Comparison of ENCODE assay signal across 8 cellular contexts in genomic region chr5:154202379-154203260, GRCh38. TPM values are rescaled to one million over a fixed set of nuclear protein-coding genes. Genes with fewer than 3 reads are reported as not detected.
A peak's percentile ranks its signal among the peaks of the same experiment; 100 is the strongest.
DNase-seq lines count a peak whose midpoint lies in the region; ATAC-seq and TF ChIP-seq lines count a peak whose summit lies in the region.

No MANE protein-coding gene starts in this region.

- in situ Hi-C loops in transverse colon (cut with MboI; ENCODE audit: low pct_ligation_motif_present in 1 of 4, low pct_unique_long_range_greater_than_20kb in 1 of 4, low sequenced_read_pairs in 3 of 4), result no loop called here

- CTCF ChIA-PET in PC-9 (lab: Charles Lee), result no interaction called here

- H3K27ac ChIP-seq in PC-9 (no peak overlapping the region), transverse colon (peak overlapping the region in 2 of 4 donors; percentile 21)

- H3K4me2 ChIP-seq in PC-9, result no peak overlapping the region

- no TSS peak for BruUV-seq in PC-9 (replicated peaks; lab: Mats Ljungman, UMichigan)

- H3K79me2 ChIP-seq in PC-9 (ENCODE audit: low read depth), result peaks cover 81% of the 10 kb centered on the region

- H3K9me2 ChIP-seq in PC-9 (ENCODE audit: insufficient read depth), result no peaks in the 10 kb centered on the region

- peaks cover 22% of the 10 kb centered on the region for H3F3A ChIP-seq in PC-9 (ENCODE audit: insufficient read depth, low read depth)

- H2AFZ ChIP-seq in PC-9, result no peak overlapping the region

- no peak for TF ChIP-seq EP300 in transverse colon (IDR thresholded peaks at IDR 0.05; ENCODE audit: low read depth)

- H3K4me3 ChIP-seq in PC-9 (no peak overlapping the region), transverse colon (no peak overlapping the region)

- H3K27me3 Mint-ChIP-seq in type B pancreatic cell, result peaks cover 23% of the 10 kb centered on the region

- intact Hi-C loops in PC-9 (cut with micrococcal nuclease; ENCODE audit: unreplicated experiment) (no loop called here), transverse colon (cut with DNase I; ENCODE audit: low total_unique reads) (no loop called here)

- peaks cover 12% of the 10 kb centered on the region for H3K36me3 ChIP-seq in PC-9 (ENCODE audit: low read depth)
- no peaks in the 10 kb centered on the region for H3K36me3 ChIP-seq in transverse colon

- POLR2A ChIA-PET in PC-9 (lab: Charles Lee; ENCODE audit: unreplicated experiment), result no interaction called here

- no peaks in the 10 kb centered on the region for H3K36me3 Mint-ChIP-seq in type B pancreatic cell

- H3K9me3 ChIP-seq in PC-9 (ENCODE audit: insufficient read depth, low read depth), result no peaks in the 10 kb centered on the region
- H3K9me3 ChIP-seq in transverse colon, result no peaks in the 10 kb centered on the region

- H3K27me3 ChIP-seq in PC-9 (ENCODE audit: insufficient read depth, low read depth) (no peaks in the 10 kb centered on the region), transverse colon (no peaks in the 10 kb centered on the region)

- H3K4me1 Mint-ChIP-seq in type B pancreatic cell (ENCODE audit: unreplicated experiment), result peaks cover 26% of the 10 kb centered on the region

- no peaks in the 10 kb centered on the region for H3K9me3 Mint-ChIP-seq in type B pancreatic cell

- TF ChIP-seq CTCF in PC-9 (conservative IDR thresholded peaks at IDR 0.05), result no peak
- TF ChIP-seq CTCF in transverse colon (IDR thresholded peaks at IDR 0.05), result no peak
- no peak for TF ChIP-seq CTCF in type B pancreatic cell (conservative IDR thresholded peaks at IDR 0.05)

- 35 to 40% methylated on average over 1 to 11 of the region's 11 CpGs for WGBS in transverse colon (ENCODE audit: low coverage in 1 of 2), 2 donors

- no peak for TF ChIP-seq POLR2A in transverse colon (IDR thresholded peaks at IDR 0.05)

- peak; percentile 97 for ATAC-seq in GM18870 (IDR thresholded peaks at IDR 0.05; ENCODE audit: unreplicated experiment)
- ATAC-seq in HG02763 (IDR thresholded peaks at IDR 0.05; ENCODE audit: unreplicated experiment), result peak; percentile 86

- H4K20me1 ChIP-seq in PC-9 (ENCODE audit: insufficient read depth), result no peaks in the 10 kb centered on the region

- DNase-seq in PC-9 (peak; percentile 24 to 25), dermis blood vessel endothelial cell (peak; percentile 27), transverse colon (peak; percentile 49), type B pancreatic cell (ENCODE audit: extremely low spot score, unreplicated experiment) (no peak), DMS 273 treated with DMSO at 0.1 percent for 48 hours (lab: John Stamatoyannopoulos, UW) (no peak), OCI-M2 (lab: John Stamatoyannopoulos, UW; ENCODE audit: unreplicated experiment) (no peak)

- H3K4me3 Mint-ChIP-seq in type B pancreatic cell, result no peak overlapping the region

- H3K4me1 ChIP-seq in PC-9 (replicated peaks; ENCODE audit: insufficient read depth) (peaks cover 26% of the 10 kb centered on the region), transverse colon (peaks cover 6 to 34% (median 13%) of the 10 kb centered on the region in 4 donors)

- H3K27ac Mint-ChIP-seq in type B pancreatic cell, result no peak overlapping the region

RNA-seq across cellular contexts. Expression of gene GALNT10, which starts 12.1 kb away (rescaled TPM):
- total RNA-seq in PC-9 (2021) (74.0 and 101 TPM in 2 replicates), dermis blood vessel endothelial cell (38.8 and 50.1 TPM in 2 replicates), transverse colon (100 to 1,000 TPM in 1 of 4 donors, 10 to 100 TPM in 3; 18.7 to 142 (median 39.3) TPM), type B pancreatic cell (ENCODE audit: low replicate concordance) (18.2 and 23.0 TPM in 2 replicates)

Comparison
In these comparisons a context has a peak if more than half of its experiments do, and no peak if none do; other contexts are left out.
1. DNase-seq: peak in PC-9 (2 of 2), dermis blood vessel endothelial cell (single experiment) and transverse colon (single experiment); none in type B pancreatic cell (single experiment), DMS 273 treated with DMSO at 0.1 percent for 48 hours (single experiment) and OCI-M2 (single experiment).